17 cellular contexts compared by ENCODE assay signal in genomic region chr3:56849698-56850097, GRCh38. TPM values are rescaled to one million over a fixed set of nuclear protein-coding genes. Genes with fewer than 3 reads are reported as not detected.
DNase-seq lines count a peak whose midpoint lies in the region; ATAC-seq, FAIRE-seq and TF ChIP-seq lines count a peak whose summit lies in the region.
"Had no signal": no experiment of that assay in that cellular context is flagged by ENCODE, and none has a peak within 500 bp of the region (broad histone marks: within the 10 kb centered on the region; RNA-seq: fewer than 3 reads in every experiment).

No MANE protein-coding gene starts in this region.

- H2AFZ ChIP-seq in OCI-LY7 (ENCODE audit: low read length), result no peak overlapping the region
- peak overlapping the region; percentile 40 for H2AFZ ChIP-seq in osteoblast (ENCODE audit: low read length)
- peak overlapping the region; percentile 13 for H2AFZ ChIP-seq in smooth muscle cell (ENCODE audit: low read depth)
- H2AFZ ChIP-seq: GM23248 had no signal

- intact Hi-C loops in OCI-LY7 (cut with micrococcal nuclease; ENCODE audit: unreplicated experiment), result no loop called here
- intact Hi-C loops in kidney (cut with DNase I), result no loop called here
- intact Hi-C loops in posterior vena cava (cut with DNase I), result loop anchor here in 1 of 2 donors (10.0 kb wide), 1 partner anchor 135 kb away; no protein-coding TSS in a partner anchor
- intact Hi-C loops in activated T-helper 1 cell treated with anti-CD3 and anti-CD28 coated beads, Interleukin-12 subunit alpha, Interleukin-12 subunit beta, Interleukin-2, Interleukin-4 antibody, amounts not matched to agents 30 ng/mL and 10 ng/mL and 1 ng/mL, durations not matched to agents 14 hours and 24 hours and 36 hours (cut with micrococcal nuclease), result no loop called here

- peaks cover 17% of the 10 kb centered on the region for H3K9me3 Mint-ChIP-seq in activated T-helper 1 cell treated with anti-CD3 and anti-CD28 coated beads, Interleukin-12 subunit alpha, Interleukin-12 subunit beta, Interleukin-2, Interleukin-4 antibody, amounts not matched to agents 30 ng/mL and 10 ng/mL and 1 ng/mL, durations not matched to agents 14 hours and 24 hours and 36 hours
- H3K9me3 Mint-ChIP-seq in natural killer cell treated with Interleukin-12 subunit alpha and Interleukin-12 subunit beta and Interleukin-15 and Interleukin-18, amount 100 ng/mL, for 72 hours, result no peaks in the 10 kb centered on the region

- no peak for ATAC-seq in natural killer cell treated with Interleukin-12 subunit alpha and Interleukin-12 subunit beta and Interleukin-15 and Interleukin-18, amount 100 ng/mL, for 72 hours
- ATAC-seq: A549 had no signal

- H3K4me3 Mint-ChIP-seq in activated T-helper 1 cell treated with anti-CD3 and anti-CD28 coated beads, Interleukin-12 subunit alpha, Interleukin-12 subunit beta, Interleukin-2, Interleukin-4 antibody, amounts not matched to agents 30 ng/mL and 10 ng/mL and 1 ng/mL, durations not matched to agents 14 hours and 24 hours and 36 hours, result no peak overlapping the region
- no peak overlapping the region for H3K4me3 Mint-ChIP-seq in natural killer cell treated with Interleukin-12 subunit alpha and Interleukin-12 subunit beta and Interleukin-15 and Interleukin-18, amount 100 ng/mL, for 72 hours
- H3K4me3 Mint-ChIP-seq: CD4-positive, alpha-beta memory T cell had no signal

- H3K27me3 Mint-ChIP-seq in activated T-helper 1 cell treated with anti-CD3 and anti-CD28 coated beads, Interleukin-12 subunit alpha, Interleukin-12 subunit beta, Interleukin-2, Interleukin-4 antibody, amounts not matched to agents 30 ng/mL and 10 ng/mL and 1 ng/mL, durations not matched to agents 14 hours and 24 hours and 36 hours (ENCODE audit: insufficient read depth), result peaks cover under 1% of the 10 kb centered on the region
- H3K27me3 Mint-ChIP-seq in natural killer cell treated with Interleukin-12 subunit alpha and Interleukin-12 subunit beta and Interleukin-15 and Interleukin-18, amount 100 ng/mL, for 72 hours, result no peaks in the 10 kb centered on the region
- H3K27me3 Mint-ChIP-seq: CD4-positive, alpha-beta memory T cell had no signal

- TF ChIP-seq CTCF in OCI-LY7 (conservative IDR thresholded peaks at IDR 0.05; ENCODE audit: low read length) (no peak), kidney (IDR thresholded peaks at IDR 0.05; ENCODE audit: borderline replicate concordance, extremely low read depth, insufficient read depth) (no peak), osteoblast (IDR thresholded peaks at IDR 0.05; ENCODE audit: extremely low read depth, low read depth, low read length) (no peak), smooth muscle cell (IDR thresholded peaks at IDR 0.05; ENCODE audit: borderline replicate concordance, insufficient read depth, poor library complexity, severe bottlenecking) (no peak)

- H4K20me1 ChIP-seq in OCI-LY7 (ENCODE audit: insufficient read depth, low read length) (no peaks in the 10 kb centered on the region), osteoblast (ENCODE audit: insufficient read depth, low read length) (no peaks in the 10 kb centered on the region), smooth muscle cell (ENCODE audit: low read depth) (no peaks in the 10 kb centered on the region)

- H3K4me3 ChIP-seq in OCI-LY7 (ENCODE audit: low read depth, low read length, poor library complexity, severe bottlenecking) (no peak overlapping the region), kidney (ENCODE audit: low read length in 2 of 2) (no peak overlapping the region), osteoblast (ENCODE audit: insufficient read depth, low read length) (no peak overlapping the region), smooth muscle cell (no peak overlapping the region)
- H3K4me3 ChIP-seq: A549, GM23248 had no signal

- H3F3A ChIP-seq in smooth muscle cell (ENCODE audit: low read depth), result peaks cover 14% of the 10 kb centered on the region

- peak overlapping the region; percentile 29 for H3K4me2 ChIP-seq in OCI-LY7 (ENCODE audit: low read length)
- H3K4me2 ChIP-seq in osteoblast (ENCODE audit: insufficient read depth, low read length), result no peak overlapping the region
- peak overlapping the region; percentile 9 for H3K4me2 ChIP-seq in smooth muscle cell
- H3K4me2 ChIP-seq: A549 had no signal

- POLR2A ChIA-PET in OCI-LY7 (lab: Charles Lee), result interaction anchor here (0.7 to 3.9 kb wide), 11 partner anchors 10 to 373 kb away, joined by 3 to 27 read pairs (median 3); no protein-coding TSS in a partner anchor

- peaks cover 4% of the 10 kb centered on the region; the same call in 1 of the 2 replicates for H3K9me3 ChIP-seq in OCI-LY7 (ENCODE audit: low read length)
- no peaks in the 10 kb centered on the region for H3K9me3 ChIP-seq in kidney (ENCODE audit: control insufficient read depth in 1 of 2, low read length in 2 of 2)
- no peaks in the 10 kb centered on the region for H3K9me3 ChIP-seq in osteoblast (ENCODE audit: low read depth, low read length)
- no peaks in the 10 kb centered on the region for H3K9me3 ChIP-seq in smooth muscle cell (replicated peaks; ENCODE audit: low read depth)
- H3K9me3 ChIP-seq: A549, BE2C had no signal

- H3K4me1 Mint-ChIP-seq in activated T-helper 1 cell treated with anti-CD3 and anti-CD28 coated beads, Interleukin-12 subunit alpha, Interleukin-12 subunit beta, Interleukin-2, Interleukin-4 antibody, amounts not matched to agents 30 ng/mL and 10 ng/mL and 1 ng/mL, durations not matched to agents 14 hours and 24 hours and 36 hours (ENCODE audit: low read depth), result peaks cover 15% of the 10 kb centered on the region
- H3K4me1 Mint-ChIP-seq in natural killer cell treated with Interleukin-12 subunit alpha and Interleukin-12 subunit beta and Interleukin-15 and Interleukin-18, amount 100 ng/mL, for 72 hours (ENCODE audit: low read depth in 2 of 2), result peaks cover 0 to 6% of the 10 kb centered on the region in 2 donors

- H3K36me3 Mint-ChIP-seq in activated T-helper 1 cell treated with anti-CD3 and anti-CD28 coated beads, Interleukin-12 subunit alpha, Interleukin-12 subunit beta, Interleukin-2, Interleukin-4 antibody, amounts not matched to agents 30 ng/mL and 10 ng/mL and 1 ng/mL, durations not matched to agents 14 hours and 24 hours and 36 hours (ENCODE audit: low read depth), result peaks cover 16% of the 10 kb centered on the region
- no peaks in the 10 kb centered on the region for H3K36me3 Mint-ChIP-seq in natural killer cell treated with Interleukin-12 subunit alpha and Interleukin-12 subunit beta and Interleukin-15 and Interleukin-18, amount 100 ng/mL, for 72 hours

- no peak for DNase-seq in OCI-LY7 (ENCODE audit: low spot score)
- no peak for DNase-seq in kidney
- DNase-seq in osteoblast (ENCODE audit: insufficient read length, low spot score, missing footprints), result no peak
- DNase-seq in smooth muscle cell (lab: John Stamatoyannopoulos, UW; ENCODE audit: unreplicated experiment), result no peak
- DNase-seq in posterior vena cava (ENCODE audit: low spot score), result no peak
- DNase-seq in activated T-helper 1 cell treated with anti-CD3 and anti-CD28 coated beads, Interleukin-12 subunit alpha, Interleukin-12 subunit beta, Interleukin-2, Interleukin-4 antibody, amounts not matched to agents 30 ng/mL and 10 ng/mL and 1 ng/mL, durations not matched to agents 14 hours and 24 hours and 36 hours (ENCODE audit: low spot score), result no peak
- DNase-seq in natural killer cell treated with Interleukin-12 subunit alpha and Interleukin-12 subunit beta and Interleukin-15 and Interleukin-18, amount 100 ng/mL, for 72 hours (ENCODE audit: low spot score), result no peak
- DNase-seq: BE2C; CD4-positive, alpha-beta memory T cell; DMS79; EL; GM23248; H7 had no signal

- BruUV-seq in OCI-LY7 (replicated peaks; lab: Mats Ljungman, UMichigan), result no TSS peak

- no peaks in the 10 kb centered on the region for H3K79me2 ChIP-seq in OCI-LY7 (ENCODE audit: insufficient read depth, low read depth, low read length)
- H3K79me2 ChIP-seq in osteoblast (ENCODE audit: insufficient read depth, low read length), result no peaks in the 10 kb centered on the region
- no peaks in the 10 kb centered on the region for H3K79me2 ChIP-seq in smooth muscle cell (ENCODE audit: low read depth)

- 65% methylated on average over 7 of the region's 7 CpGs for WGBS in smooth muscle cell (ENCODE audit: low lambda C conversion rate)

- H3K27me3 ChIP-seq in osteoblast (ENCODE audit: insufficient read depth, low read length) (no peaks in the 10 kb centered on the region), smooth muscle cell (ENCODE audit: low read depth) (no peaks in the 10 kb centered on the region)
- H3K27me3 ChIP-seq: BE2C had no signal

- no peaks in the 10 kb centered on the region for H3K9me2 ChIP-seq in OCI-LY7 (ENCODE audit: insufficient read depth, low read length)

- CTCF ChIA-PET in OCI-LY7 (lab: Charles Lee; ENCODE audit: unreplicated experiment), result interaction anchor here (1.5 kb wide), 1 partner anchor 50 kb away, joined by 5 read pairs; no protein-coding TSS in a partner anchor

- H3K36me3 ChIP-seq in OCI-LY7 (ENCODE audit: insufficient read depth, low read length) (peaks cover 4% of the 10 kb centered on the region; the same call in 1 of the 2 replicates), kidney (ENCODE audit: control insufficient read depth in 1 of 2, insufficient read depth in 2 of 2, low read length in 2 of 2) (no peaks in the 10 kb centered on the region), osteoblast (ENCODE audit: insufficient read depth, low read length) (no peaks in the 10 kb centered on the region), smooth muscle cell (ENCODE audit: low read depth) (no peaks in the 10 kb centered on the region)
- H3K36me3 ChIP-seq: BE2C had no signal

- peaks cover 19% of the 10 kb centered on the region for H3K4me1 ChIP-seq in OCI-LY7 (ENCODE audit: insufficient read depth, low read length, poor library complexity, severe bottlenecking)
- no peaks in the 10 kb centered on the region for H3K4me1 ChIP-seq in kidney (ENCODE audit: control insufficient read depth in 1 of 2, insufficient read depth in 1 of 2, low read depth in 1 of 2, low read length in 2 of 2)
- peaks cover 12% of the 10 kb centered on the region for H3K4me1 ChIP-seq in osteoblast (ENCODE audit: insufficient read depth, low read length)
- no peaks in the 10 kb centered on the region for H3K4me1 ChIP-seq in smooth muscle cell (ENCODE audit: low read depth)
- H3K4me1 ChIP-seq: BE2C had no signal

- no peak overlapping the region for H3K27ac Mint-ChIP-seq in activated T-helper 1 cell treated with anti-CD3 and anti-CD28 coated beads, Interleukin-12 subunit alpha, Interleukin-12 subunit beta, Interleukin-2, Interleukin-4 antibody, amounts not matched to agents 30 ng/mL and 10 ng/mL and 1 ng/mL, durations not matched to agents 14 hours and 24 hours and 36 hours
- no peak overlapping the region for H3K27ac Mint-ChIP-seq in natural killer cell treated with Interleukin-12 subunit alpha and Interleukin-12 subunit beta and Interleukin-15 and Interleukin-18, amount 100 ng/mL, for 72 hours

- H3K27ac ChIP-seq in OCI-LY7 (ENCODE audit: low read depth, low read length, poor library complexity, severe bottlenecking), result no peak overlapping the region
- peak overlapping the region; percentile 38 to 56 for H3K27ac ChIP-seq in kidney (ENCODE audit: low read depth in 2 of 2, low read length in 2 of 2)
- no peak overlapping the region for H3K27ac ChIP-seq in osteoblast (ENCODE audit: low read depth, low read length)
- no peak overlapping the region for H3K27ac ChIP-seq in smooth muscle cell (ENCODE audit: low read depth)
- H3K27ac ChIP-seq: A549, C4-2B, GM23248 had no signal

- H3K9ac ChIP-seq in kidney (ENCODE audit: low read length in 2 of 2) (no peak overlapping the region), smooth muscle cell (ENCODE audit: low read depth) (no peak overlapping the region)
- H3K9ac ChIP-seq: GM23248 had no signal

- FAIRE-seq in kidney (lab: Jason Lieb, UNC), result no peak
- FAIRE-seq: A549, G401.6, GM12891 had no signal

RNA-seq across cellular contexts. Expression of gene ARHGEF3, which starts 47.9 kb away (rescaled TPM):
- total RNA-seq in OCI-LY7 (2014; rRNA removed; shearing (Covaris generic)), result 10.8 and 14.1 TPM in 2 replicates
- total RNA-seq in OCI-LY7 (2022), result 21.7 and 26.9 TPM in 2 replicates
- total RNA-seq in kidney, result 56.3 TPM
- polyA plus RNA-seq in kidney (ENCODE audit: insufficient read depth, low read depth, low replicate concordance), result 25.8 TPM
- total RNA-seq in osteoblast, result 21.7 and 22.7 TPM in 2 replicates
- total RNA-seq in smooth muscle cell, result 131 and 139 TPM in 2 replicates
- polyA plus RNA-seq in smooth muscle cell, result 90.5 and 137 TPM in 2 replicates
- 10 to 100 TPM; 20.3 to 24.2 TPM for total RNA-seq in posterior vena cava
- 59.2 and 64.1 TPM in 2 replicates for total RNA-seq in activated T-helper 1 cell treated with anti-CD3 and anti-CD28 coated beads, Interleukin-12 subunit alpha, Interleukin-12 subunit beta, Interleukin-2, Interleukin-4 antibody, amounts not matched to agents 30 ng/mL and 10 ng/mL and 1 ng/mL, durations not matched to agents 14 hours and 24 hours and 36 hours
- 100 to 1,000 TPM in 1 of 2 donors, 10 to 100 TPM in 1; 42.9 to 102 TPM for total RNA-seq in natural killer cell treated with Interleukin-12 subunit alpha and Interleukin-12 subunit beta and Interleukin-15 and Interleukin-18, amount 100 ng/mL, for 72 hours

Comparison
In these comparisons a context has a peak if more than half of its experiments do, and no peak if none do; other contexts are left out.
1. H3K27ac ChIP-seq: peak in kidney (2 of 2); none in OCI-LY7 (single experiment), osteoblast (single experiment) and smooth muscle cell (single experiment).